8 cellular contexts compared by ENCODE assay signal in the genomic region with DNA sequence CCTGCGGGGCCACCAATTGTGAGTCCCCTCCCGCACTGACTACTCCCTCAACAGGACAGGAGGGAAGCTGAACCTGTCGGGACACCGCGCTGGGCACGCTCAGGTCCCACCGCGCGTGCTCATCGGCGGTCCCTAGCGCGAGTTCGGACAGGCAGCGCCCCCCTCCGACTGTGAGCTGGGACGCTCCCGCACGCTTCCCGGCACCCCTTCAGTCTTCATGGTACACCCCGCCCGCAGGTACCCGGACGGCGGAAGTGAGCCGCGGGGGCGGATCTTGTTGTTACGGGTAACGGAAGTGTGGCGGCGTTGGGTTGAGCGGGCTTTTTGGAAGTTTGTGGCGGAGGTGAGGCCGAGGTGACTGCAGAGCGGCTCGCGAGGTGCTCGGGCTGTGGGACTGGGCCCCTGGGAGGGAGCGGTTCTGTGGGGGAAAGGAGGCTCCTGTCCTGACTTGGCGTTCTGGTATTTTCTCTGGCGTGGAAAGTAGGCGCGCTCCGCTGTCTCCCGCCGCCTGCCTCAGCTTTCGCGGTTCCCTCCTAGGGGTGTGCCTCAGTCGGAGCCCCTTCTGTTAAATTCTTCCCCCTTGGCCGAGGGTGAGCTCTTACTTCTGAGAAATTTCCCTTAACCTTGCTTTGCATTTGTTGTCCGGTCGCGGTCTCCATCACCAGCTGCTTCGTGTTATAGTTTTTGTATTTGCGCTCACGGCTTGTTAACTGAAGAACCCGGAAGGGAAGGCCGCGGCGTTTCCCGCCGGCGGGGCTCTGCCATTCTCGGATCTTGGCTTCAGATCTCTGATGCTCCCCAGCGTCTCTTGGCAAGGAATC. TPM values are rescaled to one million over a fixed set of nuclear protein-coding genes. Genes with fewer than 3 reads are reported as not detected.
DNase-seq lines count a peak whose midpoint lies in the region; ATAC-seq and TF ChIP-seq lines count a peak whose summit lies in the region.

A gene (plus strand): TSS at position 289 of the 821 bp plus-strand sequence. CDS start 3,669 bp downstream, outside the sequence.

- H3K79me2 ChIP-seq in MM.1S (ENCODE audit: low read length) = peaks cover 47% of the 10 kb centered on the region

- peak; percentile 97 for ATAC-seq in foreskin keratinocyte

- H4K20me1 ChIP-seq in MM.1S (ENCODE audit: insufficient read depth, low read length) = no peaks in the 10 kb centered on the region

- DNase-seq in GF-D8 (lab: John Stamatoyannopoulos, UW) (peak; percentile 80), HCEC 1CT (peak; percentile 95), MM.1S (peak; percentile 97), SIG-M5 (lab: John Stamatoyannopoulos, UW) (peak; percentile 36), activated gamma-delta T cell treated with Interleukin-2 at 50 U/mL for 16 hours (peak; percentile 96), foreskin keratinocyte (peak; percentile 79 to 90)

- peaks cover 12% of the 10 kb centered on the region for H3K4me1 ChIP-seq in MM.1S (ENCODE audit: low read length)
- H3K4me1 ChIP-seq in foreskin keratinocyte = no peaks in the 10 kb centered on the region
- peaks cover 14% of the 10 kb centered on the region for H3K4me1 ChIP-seq in neuron (ENCODE audit: insufficient read depth, low read length)
- peaks cover 0 to 22% (median 17%) of the 10 kb centered on the region in 5 donors for H3K4me1 ChIP-seq in subcutaneous abdominal adipose tissue (ENCODE audit: control insufficient read depth in 5 of 5, insufficient read depth in 5 of 5, low read length in 5 of 5)

- H3K9me2 ChIP-seq in MM.1S (replicated peaks; ENCODE audit: insufficient read depth, low read length) = no peaks in the 10 kb centered on the region

- TF ChIP-seq CTCF in MM.1S (IDR thresholded peaks at IDR 0.05; ENCODE audit: low read length) = peak; percentile 62
- peak; percentile 90 for TF ChIP-seq CTCF in foreskin keratinocyte (conservative IDR thresholded peaks at IDR 0.05)

- peak within 1 kb of the TSS; percentile 99 for H3K4me2 ChIP-seq in MM.1S (ENCODE audit: low read depth, low read length)

- H3K27ac ChIP-seq in MM.1S (ENCODE audit: low read length) (peak within 1 kb of the TSS; percentile 76), foreskin keratinocyte (peak within 1 kb of the TSS; percentile 60), subcutaneous abdominal adipose tissue (ENCODE audit: low read depth, low read length) (peak within 1 kb of the TSS; percentile 23)

- H3K9ac ChIP-seq in MM.1S (ENCODE audit: low read length) (peak within 1 kb of the TSS; percentile 88), subcutaneous abdominal adipose tissue (ENCODE audit: low read length in 5 of 5) (peak within 1 kb of the TSS; percentile 25 to 84 (median 72))

- H2AFZ ChIP-seq in MM.1S (ENCODE audit: low read length) (peak within 1 kb of the TSS; percentile 95), neuron (ENCODE audit: low read depth, low read length) (peak within 1 kb of the TSS; percentile 76)

- H3K36me3 ChIP-seq in MM.1S (replicated peaks; ENCODE audit: insufficient read depth, low read length) (peaks cover 10% of the 10 kb centered on the region; the same call in 1 of the 2 replicates), neuron (ENCODE audit: insufficient read depth, low read length) (peaks cover 23% of the 10 kb centered on the region), subcutaneous abdominal adipose tissue (ENCODE audit: control insufficient read depth in 5 of 5, insufficient read depth in 5 of 5, low read length in 5 of 5) (no peaks in the 10 kb centered on the region)

- H3F3A ChIP-seq in MM.1S (ENCODE audit: insufficient read depth, low read length) = peaks cover 9% of the 10 kb centered on the region

- H3K9me3 ChIP-seq in MM.1S (replicated peaks; ENCODE audit: insufficient read depth, low read length) (no peaks in the 10 kb centered on the region), neuron (ENCODE audit: low read length) (no peaks in the 10 kb centered on the region), subcutaneous abdominal adipose tissue (ENCODE audit: control insufficient read depth in 5 of 5, low read length in 5 of 5) (peaks cover 0 to 10% (median 0%) of the 10 kb centered on the region in 5 donors)

- peak within 1 kb of the TSS; percentile 93 for H3K4me3 ChIP-seq in MM.1S (ENCODE audit: low read length)
- peak within 1 kb of the TSS; percentile 83 for H3K4me3 ChIP-seq in neuron (ENCODE audit: low read length)
- H3K4me3 ChIP-seq in subcutaneous abdominal adipose tissue (ENCODE audit: low read depth in 1 of 5, low read length in 5 of 5) = peak within 1 kb of the TSS; percentile 89 to 98 (median 94)

- H3K27me3 ChIP-seq in MM.1S (replicated peaks; ENCODE audit: insufficient read depth, low read length) = no peaks in the 10 kb centered on the region
- H3K27me3 ChIP-seq in foreskin keratinocyte = no peaks in the 10 kb centered on the region
- no peaks in the 10 kb centered on the region for H3K27me3 ChIP-seq in neuron (ENCODE audit: insufficient read depth, low read length)
- no peaks in the 10 kb centered on the region for H3K27me3 ChIP-seq in subcutaneous abdominal adipose tissue (ENCODE audit: control insufficient read depth in 5 of 5, insufficient read depth in 4 of 5, low read length in 5 of 5)

RNA-seq across cellular contexts. Expression of the gene that starts here (rescaled TPM):
- 58.7 and 76.2 TPM in 2 replicates for total RNA-seq in foreskin keratinocyte
- polyA plus RNA-seq in foreskin keratinocyte = 20.7 and 31.1 TPM in 2 replicates

Comparison
In these comparisons a context has a peak if more than half of its experiments do, and no peak if none do; other contexts are left out.
1. Peak in every context shown above with its lines: DNase-seq, ATAC-seq, H3K4me3 ChIP-seq and H3K27ac ChIP-seq.
2. DNase-seq: peak in every context shown above with its lines; median percentile 97 in MM.1S; 96 in activated gamma-delta T cell treated with Interleukin-2 at 50 U/mL for 16 hours; 95 in HCEC 1CT; 84 in foreskin keratinocyte; 80 in GF-D8; 36 in SIG-M5.
3. H3K27ac ChIP-seq: peak in every context shown above with its lines; median percentile 76 in MM.1S; 60 in foreskin keratinocyte; 23 in subcutaneous abdominal adipose tissue.